Comparison of ENCODE assay signal across 8 cellular contexts in genomic region chr1:204408602-204409001, GRCh38. TPM values are rescaled to one million over a fixed set of nuclear protein-coding genes. Genes with fewer than 3 reads are reported as not detected.
A peak's percentile ranks its signal among the peaks of the same experiment; 100 is the strongest.
DNase-seq lines count a peak whose midpoint lies in the region; ATAC-seq and TF ChIP-seq lines count a peak whose summit lies in the region.

No MANE protein-coding gene starts in this region.

- peaks cover 27% of the 10 kb centered on the region for H3K36me3 ChIP-seq in iPS-18a (ENCODE audit: control insufficient read depth, low read depth, low read length)

- H3K27me3 Mint-ChIP-seq in HFFc6 (ENCODE audit: insufficient read depth), result peaks cover 10% of the 10 kb centered on the region; the same call in 1 of the 2 replicates
- H3K27me3 Mint-ChIP-seq in activated T-helper 17 cell treated with anti-CD3 and anti-CD28 coated beads, Interleukin-2, amount 50 U/mL, for 72 hours, result no peaks in the 10 kb centered on the region

- peak overlapping the region; percentile 99 for H3K4me3 Mint-ChIP-seq in HFFc6
- H3K4me3 Mint-ChIP-seq in activated T-helper 17 cell treated with anti-CD3 and anti-CD28 coated beads, Interleukin-2, amount 50 U/mL, for 72 hours, result peak overlapping the region; percentile 98
- H3K4me3 Mint-ChIP-seq in stimulated activated effector memory CD8-positive, alpha-beta T cell treated with anti-CD3 and anti-CD28 coated beads, Interleukin-12 subunit alpha, Interleukin-12 subunit beta, amount 100 ng/mL, for 72 hours, result peak overlapping the region; percentile 95

- H3K4me1 Mint-ChIP-seq in HFFc6 (ENCODE audit: low read depth), result peaks cover 15% of the 10 kb centered on the region
- peaks cover 5% of the 10 kb centered on the region for H3K4me1 Mint-ChIP-seq in activated T-helper 17 cell treated with anti-CD3 and anti-CD28 coated beads, Interleukin-2, amount 50 U/mL, for 72 hours
- peaks cover 14% of the 10 kb centered on the region for H3K4me1 Mint-ChIP-seq in stimulated activated effector memory CD8-positive, alpha-beta T cell treated with anti-CD3 and anti-CD28 coated beads, Interleukin-12 subunit alpha, Interleukin-12 subunit beta, amount 100 ng/mL, for 72 hours

- no peak for TF ChIP-seq CTCF in HFFc6 (IDR thresholded peaks at IDR 0.05)

- no peak overlapping the region for H3K27ac ChIP-seq in iPS-18a (ENCODE audit: low read length)

- no peaks in the 10 kb centered on the region for H3K27me3 ChIP-seq in iPS-18a (ENCODE audit: control insufficient read depth, insufficient read depth, low read length)

- H3K4me3 ChIP-seq in iPS-18a (ENCODE audit: low read length), result peak overlapping the region; percentile 99

- no peak for ATAC-seq in activated T-helper 17 cell treated with anti-CD3 and anti-CD28 coated beads, Interleukin-2, amount 50 U/mL, for 72 hours (replicated peaks)
- no peak for ATAC-seq in stimulated activated effector memory CD8-positive, alpha-beta T cell treated with anti-CD3 and anti-CD28 coated beads, Interleukin-12 subunit alpha, Interleukin-12 subunit beta, amount 100 ng/mL, for 72 hours
- ATAC-seq in GM19328 (IDR thresholded peaks at IDR 0.05; ENCODE audit: unreplicated experiment), result no peak

- peaks cover 52% of the 10 kb centered on the region for H3K36me3 Mint-ChIP-seq in HFFc6 (ENCODE audit: low read depth)
- peaks cover 84% of the 10 kb centered on the region for H3K36me3 Mint-ChIP-seq in activated T-helper 17 cell treated with anti-CD3 and anti-CD28 coated beads, Interleukin-2, amount 50 U/mL, for 72 hours (ENCODE audit: low read depth)
- peaks cover 94% of the 10 kb centered on the region for H3K36me3 Mint-ChIP-seq in stimulated activated effector memory CD8-positive, alpha-beta T cell treated with anti-CD3 and anti-CD28 coated beads, Interleukin-12 subunit alpha, Interleukin-12 subunit beta, amount 100 ng/mL, for 72 hours

- peak overlapping the region; percentile 70; the same call in 1 of the 2 replicates for H3K27ac Mint-ChIP-seq in HFFc6
- peak overlapping the region; percentile 99 for H3K27ac Mint-ChIP-seq in activated T-helper 17 cell treated with anti-CD3 and anti-CD28 coated beads, Interleukin-2, amount 50 U/mL, for 72 hours
- peak overlapping the region; percentile 98 for H3K27ac Mint-ChIP-seq in stimulated activated effector memory CD8-positive, alpha-beta T cell treated with anti-CD3 and anti-CD28 coated beads, Interleukin-12 subunit alpha, Interleukin-12 subunit beta, amount 100 ng/mL, for 72 hours

- H3K9ac ChIP-seq in iPS-18a (ENCODE audit: low read length), result peak overlapping the region; percentile 98

- no peaks in the 10 kb centered on the region for H3K9me3 Mint-ChIP-seq in HFFc6
- no peaks in the 10 kb centered on the region for H3K9me3 Mint-ChIP-seq in activated T-helper 17 cell treated with anti-CD3 and anti-CD28 coated beads, Interleukin-2, amount 50 U/mL, for 72 hours
- no peaks in the 10 kb centered on the region for H3K9me3 Mint-ChIP-seq in stimulated activated effector memory CD8-positive, alpha-beta T cell treated with anti-CD3 and anti-CD28 coated beads, Interleukin-12 subunit alpha, Interleukin-12 subunit beta, amount 100 ng/mL, for 72 hours

- H3K4me1 ChIP-seq in iPS-18a (ENCODE audit: control insufficient read depth, low read depth, low read length), result peaks cover 2% of the 10 kb centered on the region

- no peaks in the 10 kb centered on the region for H3K9me3 ChIP-seq in iPS-18a (ENCODE audit: control insufficient read depth, low read depth, low read length)

- DNase-seq in HFFc6 (no peak), cerebellar cortex (ENCODE audit: low spot score) (no peak), germinal center (ENCODE audit: low spot score) (no peak), GM19238 (ENCODE audit: insufficient read length, low spot score) (no peak)
- DNase-seq in stimulated activated effector memory CD8-positive, alpha-beta T cell treated with anti-CD3 and anti-CD28 coated beads, Interleukin-12 subunit alpha, Interleukin-12 subunit beta, amount 100 ng/mL, for 72 hours (ENCODE audit: low spot score in 2 of 2), result no peak

RNA-seq across cellular contexts. Expression of gene PPP1R15B, which starts 3.0 kb away (rescaled TPM):
- 10 to 100 TPM; 27.4 to 34.8 (median 30.9) TPM for total RNA-seq in HFFc6 (2021; fragmentation: NEBNext Ultra II Directional; extraction: Animal tissue kit (Norgen Biotek cat#: 25700))
- 10 to 100 TPM; 63.9 to 71.6 TPM for total RNA-seq in activated T-helper 17 cell treated with anti-CD3 and anti-CD28 coated beads, Interleukin-2, amount 50 U/mL, for 72 hours

RNA-seq across cellular contexts. Expression of gene PLEKHA6, which starts 48.9 kb away (rescaled TPM):
- 1 to 10 TPM; 1.3 to 2.4 (median 1.5) TPM for total RNA-seq in HFFc6 (2021; fragmentation: NEBNext Ultra II Directional; extraction: Animal tissue kit (Norgen Biotek cat#: 25700))
- 1 to 10 TPM in 1 of 2 donors, under 1 TPM in 1; 0.37 to 1.3 TPM for total RNA-seq in activated T-helper 17 cell treated with anti-CD3 and anti-CD28 coated beads, Interleukin-2, amount 50 U/mL, for 72 hours
